1 cellular context compared by ENCODE assay signal in genomic region chr16:67454852-67455251, GRCh38.
TF ChIP-seq lines count a peak whose summit lies in the region.

No MANE protein-coding gene starts in this region.

TF ChIP-seq in GM12878, 131 proteins besides CTCF, POLR2A, EP300 and RAD21:
- no peak for TF ChIP-seq SMC3 (IDR thresholded peaks at IDR 0.05; ENCODE audit: borderline replicate concordance, low read length)
- TF ChIP-seq ZBED1 (IDR thresholded peaks at IDR 0.05; ENCODE audit: borderline replicate concordance) = no peak
- TF ChIP-seq IKZF1 (conservative IDR thresholded peaks at IDR 0.05) = no peak
- no peak for TF ChIP-seq ZZZ3 (IDR thresholded peaks at IDR 0.05; ENCODE audit: control insufficient read depth, insufficient read length, low read depth)
- TF ChIP-seq SPI1 (IDR thresholded peaks at IDR 0.05; ENCODE audit: borderline replicate concordance, insufficient read depth, low read depth, low read length) = no peak
- no peak for TF ChIP-seq GATAD2B (conservative IDR thresholded peaks at IDR 0.05; ENCODE audit: low read depth)
- no peak for TF ChIP-seq NR2C1 (IDR thresholded peaks at IDR 0.05)
- no peak for TF ChIP-seq SREBF1 (IDR thresholded peaks at IDR 0.05; ENCODE audit: low read length)
- no peak for TF ChIP-seq RCOR1 (conservative IDR thresholded peaks at IDR 0.05; ENCODE audit: low read depth, low read length)
- TF ChIP-seq SMAD1 (IDR thresholded peaks at IDR 0.05; ENCODE audit: low read depth, partially characterized antibody) = no peak
- no peak for TF ChIP-seq ZNF217 (IDR thresholded peaks at IDR 0.05)
- TF ChIP-seq MEF2B (IDR thresholded peaks at IDR 0.05; ENCODE audit: partially characterized antibody, poor library complexity, severe bottlenecking) = no peak
- TF ChIP-seq ZNF24 (IDR thresholded peaks at IDR 0.05) = no peak
- no peak for TF ChIP-seq ZNF274 (IDR thresholded peaks at IDR 0.05; ENCODE audit: insufficient read depth, insufficient read length)
- no peak for TF ChIP-seq ZSCAN29 (IDR thresholded peaks at IDR 0.05)
